In the genomic region with DNA sequence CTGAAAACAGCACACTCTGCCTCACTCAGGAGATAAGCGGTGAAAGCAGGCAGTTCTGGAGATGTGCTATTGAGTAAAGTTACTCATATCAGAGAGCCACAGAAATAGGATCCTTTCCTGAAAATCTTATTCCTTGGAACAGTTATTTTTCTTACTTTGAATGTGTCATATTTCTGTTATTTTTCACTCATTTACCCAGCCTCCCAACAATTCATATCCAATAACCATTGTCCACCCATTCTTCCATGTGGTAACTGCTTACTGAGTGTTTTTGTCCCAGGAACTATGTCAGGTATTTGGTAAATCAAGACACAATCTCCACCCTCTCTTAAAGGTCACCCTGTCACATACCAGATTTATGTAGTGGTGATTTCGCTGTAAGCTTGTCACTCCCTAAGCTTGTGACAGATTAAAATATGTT, we compare ENCODE assay signal across 22 cellular contexts.
DNase-seq lines count a peak whose midpoint lies in the region; ATAC-seq and TF ChIP-seq lines count a peak whose summit lies in the region.
"Had no signal": no experiment of that assay in that cellular context is flagged by ENCODE, and none has a peak within 500 bp of the region (broad histone marks: within the 10 kb centered on the region; RNA-seq: fewer than 3 reads in every experiment).

No MANE protein-coding gene starts in this region.

- H3K36me3 ChIP-seq in cardiac muscle cell: peaks cover 11% of the 10 kb centered on the region
- H3K36me3 ChIP-seq in mesendoderm (ENCODE audit: control insufficient read depth, insufficient read depth, low read length): no peaks in the 10 kb centered on the region
- H3K36me3 ChIP-seq in upper lobe of right lung: peaks cover 29% of the 10 kb centered on the region

- H3K56ac ChIP-seq in mesendoderm (ENCODE audit: low read length): no peak overlapping the region

- H3K4me3 Mint-ChIP-seq in activated naive CD4-positive, alpha-beta T cell treated with anti-CD3 and anti-CD28 coated beads, Interleukin-2, amount 10 ng/mL, durations not matched to agents 7 days and 5 days: no peak overlapping the region
- H3K4me3 Mint-ChIP-seq: activated naive CD8-positive, alpha-beta T cell treated with anti-CD3 and anti-CD28 coated beads for 36 hours; activated T-cell treated with anti-CD3 and anti-CD28 coated beads, Interleukin-2, amount 50 U/mL, for 4 hours; CD14-positive monocyte; memory B cell; stimulated activated memory B cell treated with anti-CD40 and anti-IgM and Interleukin-4, amounts not matched to agents 10 μg/mL and 1 μg/mL and 100 μg/mL, for 72 hours had no signal

- no peak overlapping the region for H4K8ac ChIP-seq in mesendoderm (ENCODE audit: low read depth, low read length)

- no peak overlapping the region for H3K27ac Mint-ChIP-seq in activated naive CD4-positive, alpha-beta T cell treated with anti-CD3 and anti-CD28 coated beads, Interleukin-2, amount 10 ng/mL, durations not matched to agents 7 days and 5 days
- H3K27ac Mint-ChIP-seq: activated naive CD8-positive, alpha-beta T cell treated with anti-CD3 and anti-CD28 coated beads for 36 hours; CD14-positive monocyte; memory B cell; stimulated activated memory B cell treated with anti-CD40 and anti-IgM and Interleukin-4, amounts not matched to agents 10 μg/mL and 1 μg/mL and 100 μg/mL, for 72 hours had no signal

- no peaks in the 10 kb centered on the region for H3K9me3 Mint-ChIP-seq in activated naive CD4-positive, alpha-beta T cell treated with anti-CD3 and anti-CD28 coated beads, Interleukin-2, amount 10 ng/mL, durations not matched to agents 7 days and 5 days
- H3K9me3 Mint-ChIP-seq: activated naive CD8-positive, alpha-beta T cell treated with anti-CD3 and anti-CD28 coated beads for 36 hours; activated T-cell treated with anti-CD3 and anti-CD28 coated beads, Interleukin-2, amount 50 U/mL, for 4 hours; stimulated activated memory B cell treated with anti-CD40 and anti-IgM and Interleukin-4, amounts not matched to agents 10 μg/mL and 1 μg/mL and 100 μg/mL, for 72 hours had no signal

- no peak overlapping the region for H3K4me3 ChIP-seq in cardiac muscle cell
- no peak overlapping the region for H3K4me3 ChIP-seq in astrocyte of the spinal cord (ENCODE audit: low read depth, low read length)
- no peak overlapping the region for H3K4me3 ChIP-seq in mesendoderm (ENCODE audit: low read length)
- H3K4me3 ChIP-seq in upper lobe of right lung: no peak overlapping the region
- H3K4me3 ChIP-seq: tibial artery had no signal

- H3K18ac ChIP-seq in mesendoderm (ENCODE audit: low read length): no peak overlapping the region

- no peak overlapping the region for H2BK120ac ChIP-seq in mesendoderm (ENCODE audit: low read depth, low read length)

- H3K4me1 Mint-ChIP-seq in activated naive CD4-positive, alpha-beta T cell treated with anti-CD3 and anti-CD28 coated beads, Interleukin-2, amount 10 ng/mL, durations not matched to agents 7 days and 5 days: peaks cover 12% of the 10 kb centered on the region
- H3K4me1 Mint-ChIP-seq: stimulated activated memory B cell treated with anti-CD40 and anti-IgM and Interleukin-4, amounts not matched to agents 10 μg/mL and 1 μg/mL and 100 μg/mL, for 72 hours had no signal

- H3K23ac ChIP-seq in mesendoderm (ENCODE audit: low read length): no peak overlapping the region

- no CpG with 5 or more reads among the region's 2 CpGs for WGBS in mesendoderm (ENCODE audit: extremely low coverage, insufficient coverage, low lambda C conversion rate)

- DNase-seq in cardiac muscle cell (ENCODE audit: low read depth in 1 of 2, low spot score in 1 of 2) (peak in 1 of 2 donors; percentile 27), Right ventricle myocardium superior (no peak), astrocyte of the spinal cord (ENCODE audit: low read depth, low spot score) (peak; percentile 24), mesendoderm (peak; percentile 63), upper lobe of right lung (no peak), NCI-H510A (lab: John Stamatoyannopoulos, UW) (no peak)
- DNase-seq in activated naive CD4-positive, alpha-beta T cell treated with anti-CD3 and anti-CD28 coated beads, Interleukin-2, amount 10 ng/mL, durations not matched to agents 7 days and 5 days: no peak
- DNase-seq in activated CD4-positive, CD25-positive, alpha-beta regulatory T cell (lab: John Stamatoyannopoulos, UW): no peak
- DNase-seq: activated CD4-positive, alpha-beta T cell treated with anti-CD3 and anti-CD28 coated beads, Interleukin-2, amount 50 U/mL, for 4 hours; activated naive CD8-positive, alpha-beta T cell treated with anti-CD3 and anti-CD28 coated beads for 36 hours; activated T-cell treated with anti-CD3 and anti-CD28 coated beads, Interleukin-2, amount 50 U/mL, for 4 hours; head of caudate nucleus; MV-4-11; NCI-H2029; NCI-H446 treated with DMSO at 0.1 percent for 48 hours; T-helper 1 cell; tibial artery had no signal

- TF ChIP-seq CTCF in cardiac muscle cell (IDR thresholded peaks at IDR 0.05; ENCODE audit: low read depth, low read length) (no peak), astrocyte of the spinal cord (IDR thresholded peaks at IDR 0.05; ENCODE audit: low read depth, low read length) (no peak), upper lobe of right lung (IDR thresholded peaks at IDR 0.05) (no peak)

- H3K4me2 ChIP-seq in mesendoderm (ENCODE audit: low read length): no peak overlapping the region

- CTCF ChIA-PET in activated naive CD4-positive, alpha-beta T cell treated with anti-CD3 and anti-CD28 coated beads, Interleukin-2, amount 10 ng/mL, durations not matched to agents 7 days and 5 days (lab: Charles Lee): no interaction called here

- H3K27ac ChIP-seq in cardiac muscle cell (peak overlapping the region; percentile 50), mesendoderm (ENCODE audit: low read depth, low read length) (no peak overlapping the region), upper lobe of right lung (no peak overlapping the region)
- H3K27ac ChIP-seq: tibial artery, VCaP had no signal

- intact Hi-C loops in Right ventricle myocardium superior (cut with DNase I) (loop anchor here (10.0 kb wide), 1 partner anchor 180 kb away; no protein-coding TSS in a partner anchor), upper lobe of right lung (cut with DNase I) (no loop called here)

- H2BK15ac ChIP-seq in mesendoderm (replicated peaks; ENCODE audit: low read depth): no peak overlapping the region

- no peaks in the 10 kb centered on the region for H3K79me1 ChIP-seq in mesendoderm (ENCODE audit: low read length)

- ATAC-seq in Right ventricle myocardium superior (ENCODE audit: poor library complexity) (no peak), upper lobe of right lung (peak; percentile 51)
- ATAC-seq: activated T-cell treated with anti-CD3 and anti-CD28 coated beads, Interleukin-2, amount 50 U/mL, for 4 hours; esophagus mucosa; stimulated activated memory B cell treated with anti-CD40 and anti-IgM and Interleukin-4, amounts not matched to agents 10 μg/mL and 1 μg/mL and 100 μg/mL, for 72 hours had no signal

- no peaks in the 10 kb centered on the region for H3K27me3 Mint-ChIP-seq in activated naive CD4-positive, alpha-beta T cell treated with anti-CD3 and anti-CD28 coated beads, Interleukin-2, amount 10 ng/mL, durations not matched to agents 7 days and 5 days
- H3K27me3 Mint-ChIP-seq: activated naive CD8-positive, alpha-beta T cell treated with anti-CD3 and anti-CD28 coated beads for 36 hours; memory B cell; stimulated activated memory B cell treated with anti-CD40 and anti-IgM and Interleukin-4, amounts not matched to agents 10 μg/mL and 1 μg/mL and 100 μg/mL, for 72 hours had no signal

- no peaks in the 10 kb centered on the region for H3K9me3 ChIP-seq in cardiac muscle cell (ENCODE audit: low read depth)
- H3K9me3 ChIP-seq in upper lobe of right lung: no peaks in the 10 kb centered on the region
- H3K9me3 ChIP-seq: tibial artery had no signal

- H3K4me1 ChIP-seq in cardiac muscle cell (ENCODE audit: low read depth) (peaks cover 33% of the 10 kb centered on the region), mesendoderm (ENCODE audit: control insufficient read depth, low read depth, low read length) (peaks cover 7% of the 10 kb centered on the region), upper lobe of right lung (peaks cover 23% of the 10 kb centered on the region)

- H3K27me3 ChIP-seq in cardiac muscle cell (no peaks in the 10 kb centered on the region), mesendoderm (ENCODE audit: insufficient read depth, low read length, poor library complexity) (no peaks in the 10 kb centered on the region), upper lobe of right lung (no peaks in the 10 kb centered on the region)
- H3K27me3 ChIP-seq: tibial artery had no signal

- in situ Hi-C loops in astrocyte of the spinal cord (cut with HindIII; ENCODE audit: low sequenced_read_pairs): no loop called here

- H2BK5ac ChIP-seq in mesendoderm (ENCODE audit: low read length): no peak overlapping the region

- no peaks in the 10 kb centered on the region for H3K79me2 ChIP-seq in mesendoderm (ENCODE audit: control insufficient read depth, insufficient read depth, low read length)

- H3K4ac ChIP-seq in mesendoderm (ENCODE audit: low read depth, low read length): no peak overlapping the region

- no peak overlapping the region for H3K9ac ChIP-seq in mesendoderm (ENCODE audit: low read length)

- peaks cover 19% of the 10 kb centered on the region for H3K36me3 Mint-ChIP-seq in activated naive CD4-positive, alpha-beta T cell treated with anti-CD3 and anti-CD28 coated beads, Interleukin-2, amount 10 ng/mL, durations not matched to agents 7 days and 5 days

- H2AK5ac ChIP-seq in mesendoderm (ENCODE audit: low read length): no peak overlapping the region

- H4K5ac ChIP-seq in mesendoderm (ENCODE audit: low read length): no peak overlapping the region

Comparison
In these comparisons a context has a peak if more than half of its experiments do, and no peak if none do; other contexts are left out.
1. DNase-seq: peak in astrocyte of the spinal cord (single experiment) and mesendoderm (single experiment); none in Right ventricle myocardium superior (single experiment), upper lobe of right lung (single experiment), NCI-H510A (single experiment), activated naive CD4-positive, alpha-beta T cell treated with anti-CD3 and anti-CD28 coated beads, Interleukin-2, amount 10 ng/mL, durations not matched to agents 7 days and 5 days (single experiment) and activated CD4-positive, CD25-positive, alpha-beta regulatory T cell (0 of 4).